Comparison of ENCODE assay signal across 15 cellular contexts in genomic region chrX:74242050-74242449, GRCh38.
DNase-seq lines count a peak whose midpoint lies in the region; ATAC-seq, FAIRE-seq and TF ChIP-seq lines count a peak whose summit lies in the region.
"Had no signal": no experiment of that assay in that cellular context is flagged by ENCODE, and none has a peak within 500 bp of the region (broad histone marks: within the 10 kb centered on the region; RNA-seq: fewer than 3 reads in every experiment).

No MANE protein-coding gene starts in this region.

- no peaks in the 10 kb centered on the region for H3F3A ChIP-seq in GM23338 (replicated peaks; ENCODE audit: low read depth)

- no peak overlapping the region for H3K4me2 ChIP-seq in GM23338

- peaks cover 8% of the 10 kb centered on the region for H3K4me1 Mint-ChIP-seq in GM23338
- no peaks in the 10 kb centered on the region for H3K4me1 Mint-ChIP-seq in stimulated activated memory B cell treated with anti-CD40 and anti-IgM and Interleukin-4, amounts not matched to agents 10 μg/mL and 1 μg/mL and 100 μg/mL, for 72 hours
- H3K4me1 Mint-ChIP-seq: activated B cell treated with CpG ODN at 0.5 μM for 24 hours had no signal

- H3K27ac ChIP-seq in GM23338 (ENCODE audit: low read depth) (no peak overlapping the region), rectal smooth muscle tissue (ENCODE audit: low read depth, low read length) (peak overlapping the region; percentile 56)
- H3K27ac ChIP-seq: RWPE1 had no signal

- TF ChIP-seq CTCF in GM23338 (conservative IDR thresholded peaks at IDR 0.05; ENCODE audit: low read depth in 2 of 2) (no peak), fibroblast of villous mesenchyme (IDR thresholded peaks at IDR 0.05; ENCODE audit: insufficient read depth, low read depth, low read length) (no peak)

- peaks cover 26% of the 10 kb centered on the region for H3K79me2 ChIP-seq in GM23338 (replicated peaks; ENCODE audit: insufficient read depth)

- no peak for FAIRE-seq in frontal cortex (lab: Jason Lieb, UNC)
- FAIRE-seq: islet of Langerhans had no signal

- no peak overlapping the region for H3K9ac ChIP-seq in rectal smooth muscle tissue (ENCODE audit: low read length)

- H3K27me3 Mint-ChIP-seq in GM23338 (ENCODE audit: insufficient read depth, low read depth, poor library complexity) = peaks cover 4% of the 10 kb centered on the region
- H3K27me3 Mint-ChIP-seq in stimulated activated memory B cell treated with anti-CD40 and anti-IgM and Interleukin-4, amounts not matched to agents 10 μg/mL and 1 μg/mL and 100 μg/mL, for 72 hours = no peaks in the 10 kb centered on the region
- H3K27me3 Mint-ChIP-seq: activated B cell treated with CpG ODN at 0.5 μM for 24 hours had no signal

- H3K9me3 Mint-ChIP-seq in GM23338 = no peaks in the 10 kb centered on the region
- no peaks in the 10 kb centered on the region for H3K9me3 Mint-ChIP-seq in stimulated activated memory B cell treated with anti-CD40 and anti-IgM and Interleukin-4, amounts not matched to agents 10 μg/mL and 1 μg/mL and 100 μg/mL, for 72 hours
- H3K9me3 Mint-ChIP-seq: activated B cell treated with CpG ODN at 0.5 μM for 24 hours had no signal

- peaks cover 46% of the 10 kb centered on the region; the same call in 2 of the 3 replicates for H3K36me3 Mint-ChIP-seq in GM23338 (ENCODE audit: low read depth)
- H3K36me3 Mint-ChIP-seq in stimulated activated memory B cell treated with anti-CD40 and anti-IgM and Interleukin-4, amounts not matched to agents 10 μg/mL and 1 μg/mL and 100 μg/mL, for 72 hours = peaks cover 8% of the 10 kb centered on the region

- H3K9me2 ChIP-seq in GM23338 (ENCODE audit: insufficient read depth) = no peaks in the 10 kb centered on the region

- peaks cover 3% of the 10 kb centered on the region; the same call in 1 of the 2 replicates for H3K4me1 ChIP-seq in GM23338 (ENCODE audit: insufficient read depth)
- peaks cover 8% of the 10 kb centered on the region for H3K4me1 ChIP-seq in rectal smooth muscle tissue (ENCODE audit: control insufficient read depth, insufficient read depth, low read length)
- H3K4me1 ChIP-seq: tibial nerve had no signal

- no peak for DNase-seq in GM23338 (ENCODE audit: low spot score)
- DNase-seq in SW480 (ENCODE audit: low spot score) = peak; percentile 80
- peak; percentile 74 for DNase-seq in fibroblast of villous mesenchyme (ENCODE audit: low read depth)
- no peak for DNase-seq in NCI-H1417 (lab: John Stamatoyannopoulos, UW)
- DNase-seq in cerebellum (ENCODE audit: low spot score) = no peak
- DNase-seq in frontal cortex (ENCODE audit: low spot score in 2 of 2) = no peak
- DNase-seq: activated B cell treated with CpG ODN at 0.5 μM for 24 hours; activated effector memory CD4-positive, alpha-beta T cell treated with anti-CD3 and anti-CD28 coated beads, Interleukin-2, amount 50 U/mL, for 16 hours; effector CD4-positive, alpha-beta T cell; KBM-7 had no signal

- H4K20me1 ChIP-seq in GM23338 (replicated peaks; ENCODE audit: insufficient read depth) = no peaks in the 10 kb centered on the region; the same call in 1 of the 2 replicates

- H3K4me3 Mint-ChIP-seq in GM23338 = no peak overlapping the region
- no peak overlapping the region for H3K4me3 Mint-ChIP-seq in stimulated activated memory B cell treated with anti-CD40 and anti-IgM and Interleukin-4, amounts not matched to agents 10 μg/mL and 1 μg/mL and 100 μg/mL, for 72 hours
- H3K4me3 Mint-ChIP-seq: activated B cell treated with CpG ODN at 0.5 μM for 24 hours had no signal

- H3K27me3 ChIP-seq in GM23338 (ENCODE audit: insufficient read depth) = no peaks in the 10 kb centered on the region
- peaks cover 3% of the 10 kb centered on the region for H3K27me3 ChIP-seq in rectal smooth muscle tissue (ENCODE audit: control insufficient read depth, insufficient read depth, low read length)
- H3K27me3 ChIP-seq: tibial nerve had no signal

- no peak for ATAC-seq in GM23338
- ATAC-seq in stimulated activated memory B cell treated with anti-CD40 and anti-IgM and Interleukin-4, amounts not matched to agents 10 μg/mL and 1 μg/mL and 100 μg/mL, for 72 hours = no peak

- peaks cover 8% of the 10 kb centered on the region; the same call in 1 of the 2 replicates for H3K36me3 ChIP-seq in GM23338 (ENCODE audit: insufficient read depth)
- peaks cover 2% of the 10 kb centered on the region for H3K36me3 ChIP-seq in rectal smooth muscle tissue (ENCODE audit: control insufficient read depth, insufficient read depth, low read length)

- H3K27ac Mint-ChIP-seq in GM23338 = peak overlapping the region; percentile 36; the same call in 1 of the 2 replicates
- H3K27ac Mint-ChIP-seq in stimulated activated memory B cell treated with anti-CD40 and anti-IgM and Interleukin-4, amounts not matched to agents 10 μg/mL and 1 μg/mL and 100 μg/mL, for 72 hours = no peak overlapping the region
- H3K27ac Mint-ChIP-seq: activated B cell treated with CpG ODN at 0.5 μM for 24 hours had no signal

- H2AFZ ChIP-seq in GM23338 = no peak overlapping the region

- H3K4me3 ChIP-seq in GM23338 (no peak overlapping the region), fibroblast of villous mesenchyme (ENCODE audit: low read depth, low read length) (no peak overlapping the region), rectal smooth muscle tissue (ENCODE audit: low read length) (no peak overlapping the region)
- H3K4me3 ChIP-seq: tibial nerve had no signal

TF ChIP-seq in GM23338, 12 proteins besides CTCF, POLR2A, EP300 and RAD21:
- no peak for TF ChIP-seq EZH2phosphoT487 (IDR thresholded peaks at IDR 0.05; ENCODE audit: unreplicated experiment)
- no peak for TF ChIP-seq ZNF114 (CRISPR knock-in tag; IDR thresholded peaks at IDR 0.05)
- no peak for TF ChIP-seq CREB1 (CRISPR knock-in tag; IDR thresholded peaks at IDR 0.05; ENCODE audit: low read depth)

Comparison
In these comparisons a context has a peak if more than half of its experiments do, and no peak if none do; other contexts are left out.
1. DNase-seq: peak in SW480 (single experiment) and fibroblast of villous mesenchyme (single experiment); none in GM23338 (single experiment), NCI-H1417 (0 of 3), cerebellum (single experiment) and frontal cortex (0 of 2).